2 cellular contexts compared by ENCODE assay signal in the genomic region with DNA sequence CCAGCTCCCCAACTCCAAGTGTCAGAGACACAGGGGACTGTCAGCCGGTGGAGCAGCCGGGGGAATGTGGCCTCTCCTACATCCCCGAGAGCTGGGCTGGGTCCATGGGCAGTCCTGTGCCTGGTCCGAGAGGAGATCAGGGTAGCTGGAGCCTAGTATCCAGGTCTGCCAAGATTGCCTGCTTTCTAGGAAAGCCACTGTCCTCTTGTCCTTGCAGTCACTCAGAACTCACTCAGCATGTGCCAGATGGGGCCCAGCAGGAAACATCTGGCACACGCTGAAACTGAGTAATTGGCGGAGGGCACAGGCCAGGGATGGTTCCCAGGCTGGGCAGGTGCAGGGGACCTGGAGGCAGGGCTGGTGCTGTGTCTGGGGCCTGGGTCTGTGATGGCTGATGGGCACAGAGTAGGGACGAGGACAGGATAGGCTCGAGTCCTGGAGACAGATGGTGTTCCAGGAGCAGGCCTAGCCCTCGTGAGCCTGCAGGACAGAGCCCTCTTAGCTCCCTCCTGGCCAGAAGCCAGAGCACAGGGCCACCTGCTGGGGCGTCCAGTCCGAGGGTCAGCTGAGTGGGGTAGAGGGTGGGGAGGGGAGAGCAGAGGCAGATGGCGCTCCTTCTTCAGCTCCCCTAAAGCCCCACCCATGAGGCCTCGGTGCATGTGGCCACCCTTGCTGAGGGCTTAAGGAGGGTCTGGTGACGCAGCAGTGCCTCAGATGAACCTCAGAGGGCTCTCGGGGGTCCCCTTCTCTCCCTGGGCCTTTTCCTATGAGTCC.
TF ChIP-seq lines count a peak whose summit lies in the region.

No MANE protein-coding gene starts in this region.

TF ChIP-seq in SK-N-SH, 30 proteins besides CTCF, POLR2A, EP300 and RAD21 (continued from another document and continues in another):
- TF ChIP-seq, protein P1, sequence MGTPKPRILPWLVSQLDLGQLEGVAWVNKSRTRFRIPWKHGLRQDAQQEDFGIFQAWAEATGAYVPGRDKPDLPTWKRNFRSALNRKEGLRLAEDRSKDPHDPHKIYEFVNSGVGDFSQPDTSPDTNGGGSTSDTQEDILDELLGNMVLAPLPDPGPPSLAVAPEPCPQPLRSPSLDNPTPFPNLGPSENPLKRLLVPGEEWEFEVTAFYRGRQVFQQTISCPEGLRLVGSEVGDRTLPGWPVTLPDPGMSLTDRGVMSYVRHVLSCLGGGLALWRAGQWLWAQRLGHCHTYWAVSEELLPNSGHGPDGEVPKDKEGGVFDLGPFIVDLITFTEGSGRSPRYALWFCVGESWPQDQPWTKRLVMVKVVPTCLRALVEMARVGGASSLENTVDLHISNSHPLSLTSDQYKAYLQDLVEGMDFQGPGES (IDR thresholded peaks at IDR 0.05; ENCODE audit: low read depth, low read length): no peak
- TF ChIP-seq TEAD4 (IDR thresholded peaks at IDR 0.05; ENCODE audit: borderline replicate concordance, insufficient read depth) (no peak), FOXJ3 (CRISPR knock-in tag; IDR thresholded peaks at IDR 0.05) (peak; percentile 46; the same call in 1 of the 2 replicates), YY1 (IDR thresholded peaks at IDR 0.05; ENCODE audit: low read depth) (no peak), SIN3A (IDR thresholded peaks at IDR 0.05; ENCODE audit: borderline replicate concordance, low read depth, low read length) (no peak), RFX5 (IDR thresholded peaks at IDR 0.05; ENCODE audit: low read length) (no peak), POLR2AphosphoS5 (IDR thresholded peaks at IDR 0.05; ENCODE audit: low read depth, low read length) (no peak), ZBTB33 (IDR thresholded peaks at IDR 0.05; ENCODE audit: borderline replicate concordance, low read depth) (no peak), NFIC (IDR thresholded peaks at IDR 0.05; ENCODE audit: borderline replicate concordance) (no peak), MXI1 (IDR thresholded peaks at IDR 0.05; ENCODE audit: low read depth, low read length) (peak; percentile 48; the same call in 1 of the 2 replicates), FOSL2 (IDR thresholded peaks at IDR 0.05; ENCODE audit: borderline replicate concordance, low read depth) (no peak), FOXM1 (IDR thresholded peaks at IDR 0.05; ENCODE audit: low read depth) (no peak), GABPA (IDR thresholded peaks at IDR 0.05; ENCODE audit: low read depth) (no peak), JUND (IDR thresholded peaks at IDR 0.05) (no peak), RCOR1 (IDR thresholded peaks at IDR 0.05; ENCODE audit: low read length) (peak; percentile 85; the same call in 1 of the 2 replicates), MEF2A (IDR thresholded peaks at IDR 0.05; ENCODE audit: borderline replicate concordance, low read depth) (no peak), SMC3 (IDR thresholded peaks at IDR 0.05; ENCODE audit: low read depth, low read length) (no peak; the same call in 1 of the 2 replicates), PBX3 (IDR thresholded peaks at IDR 0.05) (no peak), TAF1 (IDR thresholded peaks at IDR 0.05; ENCODE audit: borderline replicate concordance, low read depth, low read length) (no peak), NRF1 (IDR thresholded peaks at IDR 0.05; ENCODE audit: low read depth, low read length) (no peak), ELF1 (IDR thresholded peaks at IDR 0.05) (no peak)
- TF ChIP-seq, protein P2, sequence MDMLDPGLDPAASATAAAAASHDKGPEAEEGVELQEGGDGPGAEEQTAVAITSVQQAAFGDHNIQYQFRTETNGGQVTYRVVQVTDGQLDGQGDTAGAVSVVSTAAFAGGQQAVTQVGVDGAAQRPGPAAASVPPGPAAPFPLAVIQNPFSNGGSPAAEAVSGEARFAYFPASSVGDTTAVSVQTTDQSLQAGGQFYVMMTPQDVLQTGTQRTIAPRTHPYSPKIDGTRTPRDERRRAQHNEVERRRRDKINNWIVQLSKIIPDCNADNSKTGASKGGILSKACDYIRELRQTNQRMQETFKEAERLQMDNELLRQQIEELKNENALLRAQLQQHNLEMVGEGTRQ (IDR thresholded peaks at IDR 0.05; ENCODE audit: borderline replicate concordance, low read depth, low read length): no peak; the same call in 1 of the 2 replicates

TF ChIP-seq in HEK293T, 16 proteins besides CTCF, POLR2A, EP300 and RAD21 (continued from another document):
- TF ChIP-seq ELF4 (IDR thresholded peaks at IDR 0.05) (no peak), TARDBP (IDR thresholded peaks at IDR 0.05) (no peak), NFRKB (IDR thresholded peaks at IDR 0.05) (no peak), HDGF (IDR thresholded peaks at IDR 0.05; ENCODE audit: borderline replicate concordance) (no peak), BHLHE40 (IDR thresholded peaks at IDR 0.05; ENCODE audit: borderline replicate concordance) (no peak)
- TF ChIP-seq, protein P3, sequence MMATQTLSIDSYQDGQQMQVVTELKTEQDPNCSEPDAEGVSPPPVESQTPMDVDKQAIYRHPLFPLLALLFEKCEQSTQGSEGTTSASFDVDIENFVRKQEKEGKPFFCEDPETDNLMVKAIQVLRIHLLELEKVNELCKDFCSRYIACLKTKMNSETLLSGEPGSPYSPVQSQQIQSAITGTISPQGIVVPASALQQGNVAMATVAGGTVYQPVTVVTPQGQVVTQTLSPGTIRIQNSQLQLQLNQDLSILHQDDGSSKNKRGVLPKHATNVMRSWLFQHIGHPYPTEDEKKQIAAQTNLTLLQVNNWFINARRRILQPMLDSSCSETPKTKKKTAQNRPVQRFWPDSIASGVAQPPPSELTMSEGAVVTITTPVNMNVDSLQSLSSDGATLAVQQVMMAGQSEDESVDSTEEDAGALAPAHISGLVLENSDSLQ (IDR thresholded peaks at IDR 0.05): no peak
